In genomic region chr3:13017361-13018038, GRCh38 we compare ENCODE assay signal across 8 cellular contexts. TPM values are rescaled to one million over a fixed set of nuclear protein-coding genes. Genes with fewer than 3 reads are reported as not detected.
DNase-seq lines count a peak whose midpoint lies in the region; ATAC-seq and TF ChIP-seq lines count a peak whose summit lies in the region.

No MANE protein-coding gene starts in this region.

- CTCF ChIA-PET in OCI-LY7 (lab: Charles Lee; ENCODE audit: unreplicated experiment) = interaction anchor here (0.6 kb wide), 1 partner anchor 414 kb away, joined by 3 read pairs; no protein-coding TSS in a partner anchor

- ATAC-seq in HG03469 (IDR thresholded peaks at IDR 0.05; ENCODE audit: unreplicated experiment) = no peak

- H3K9ac ChIP-seq in GM23248 = no peak overlapping the region

- H3K4me1 ChIP-seq in GM23248 (ENCODE audit: insufficient read depth) (peaks cover 29% of the 10 kb centered on the region), OCI-LY7 (ENCODE audit: insufficient read depth, low read length, poor library complexity, severe bottlenecking) (peaks cover 99% of the 10 kb centered on the region)
- peaks cover 41% of the 10 kb centered on the region for H3K4me1 ChIP-seq in effector memory CD4-positive, alpha-beta T cell (ENCODE audit: control insufficient read depth, insufficient read depth, low read length, poor library complexity, severe bottlenecking)

- H3K9me2 ChIP-seq in GM23248 (ENCODE audit: insufficient read depth) = no peaks in the 10 kb centered on the region
- H3K9me2 ChIP-seq in OCI-LY7 (ENCODE audit: insufficient read depth, low read length) = no peaks in the 10 kb centered on the region

- intact Hi-C loops in OCI-LY7 (cut with micrococcal nuclease; ENCODE audit: unreplicated experiment) = loop anchor here (2.0 to 10.0 kb wide), 3 partner anchors 315 to 1667 kb away; partner anchors contain the start of gene NUP210
- intact Hi-C loops in posterior vena cava (cut with DNase I) = loop anchor here in 1 of 2 donors (5.0 kb wide), 1 partner anchor 325 kb away; no protein-coding TSS in a partner anchor

- no peak overlapping the region for H2AFZ ChIP-seq in GM23248
- H2AFZ ChIP-seq in OCI-LY7 (ENCODE audit: low read length) = no peak overlapping the region

- H3K27ac ChIP-seq in GM23248 = no peak overlapping the region
- peak overlapping the region; percentile 97 for H3K27ac ChIP-seq in OCI-LY7 (ENCODE audit: low read depth, low read length, poor library complexity, severe bottlenecking)
- peak overlapping the region; percentile 95 for H3K27ac ChIP-seq in effector memory CD4-positive, alpha-beta T cell (ENCODE audit: insufficient read depth, low read length, poor library complexity, severe bottlenecking)

- BruUV-seq in OCI-LY7 (replicated peaks; lab: Mats Ljungman, UMichigan) = no TSS peak

- H3K9me3 ChIP-seq in GM23248 (ENCODE audit: low read depth) = no peaks in the 10 kb centered on the region
- no peaks in the 10 kb centered on the region for H3K9me3 ChIP-seq in OCI-LY7 (ENCODE audit: low read length)
- H3K9me3 ChIP-seq in effector memory CD4-positive, alpha-beta T cell (ENCODE audit: control insufficient read depth, low read length) = no peaks in the 10 kb centered on the region

- H3K4me3 ChIP-seq in GM23248 (no peak overlapping the region), OCI-LY7 (ENCODE audit: low read depth, low read length, poor library complexity, severe bottlenecking) (peak overlapping the region; percentile 64)
- no peak overlapping the region for H3K4me3 ChIP-seq in effector memory CD4-positive, alpha-beta T cell (ENCODE audit: insufficient read depth, low read depth, low read length, poor library complexity, severe bottlenecking)

- in situ Hi-C loops in GM23248 (cut with MboI) = no loop called here

- no peak for TF ChIP-seq CTCF in OCI-LY7 (conservative IDR thresholded peaks at IDR 0.05; ENCODE audit: low read length)

- H3K4me2 ChIP-seq in GM23248 (ENCODE audit: unreplicated experiment) (peak overlapping the region; percentile 21), OCI-LY7 (ENCODE audit: low read length) (peak overlapping the region; percentile 93)

- no peaks in the 10 kb centered on the region for H3K27me3 ChIP-seq in GM23248 (replicated peaks; ENCODE audit: insufficient read depth)
- H3K27me3 ChIP-seq in effector memory CD4-positive, alpha-beta T cell (replicated peaks; ENCODE audit: control insufficient read depth, insufficient read depth, low read length, poor library complexity, severe bottlenecking) = no peaks in the 10 kb centered on the region

- POLR2A ChIA-PET in OCI-LY7 (lab: Charles Lee) = interaction anchor here (0.8 to 1.2 kb wide), 2 partner anchors 9 to 27 kb away, joined by 3 read pairs; no protein-coding TSS in a partner anchor

- no peaks in the 10 kb centered on the region for H3K36me3 ChIP-seq in GM23248 (ENCODE audit: low read depth)
- peaks cover 13% of the 10 kb centered on the region for H3K36me3 ChIP-seq in OCI-LY7 (ENCODE audit: insufficient read depth, low read length)
- no peaks in the 10 kb centered on the region for H3K36me3 ChIP-seq in effector memory CD4-positive, alpha-beta T cell (ENCODE audit: control insufficient read depth, insufficient read depth, low read length)

- no peaks in the 10 kb centered on the region for H3K79me2 ChIP-seq in GM23248 (ENCODE audit: insufficient read depth)
- H3K79me2 ChIP-seq in OCI-LY7 (ENCODE audit: insufficient read depth, low read depth, low read length) = peaks cover 85% of the 10 kb centered on the region

- 62 to 63% methylated on average over 16 of the region's 16 CpGs for WGBS in GM23248 (ENCODE audit: low coverage in 1 of 2, low lambda C conversion rate in 2 of 2, missing lambda C conversion rate in 2 of 2), 2 experiments

- no peaks in the 10 kb centered on the region for H4K20me1 ChIP-seq in GM23248 (ENCODE audit: insufficient read depth)
- no peaks in the 10 kb centered on the region for H4K20me1 ChIP-seq in OCI-LY7 (ENCODE audit: insufficient read depth, low read length)

- H3F3A ChIP-seq in GM23248 (ENCODE audit: insufficient read depth) = no peaks in the 10 kb centered on the region

- DNase-seq in GM23248 (no peak), OCI-LY7 (ENCODE audit: low spot score) (no peak), posterior vena cava (ENCODE audit: low spot score) (peak; percentile 71), D341Med (ENCODE audit: low spot score) (no peak), COLO829 (ENCODE audit: low spot score) (no peak), MV-4-11 (lab: John Stamatoyannopoulos, UW) (no peak)
- no peak for DNase-seq in effector memory CD4-positive, alpha-beta T cell

RNA-seq across cellular contexts. Expression of gene IQSEC1, which starts 55.7 kb away (rescaled TPM):
- total RNA-seq in GM23248 (2014; rRNA removed; shearing (Covaris generic)) = 21.2 and 21.6 TPM in 2 replicates
- polyA plus RNA-seq in GM23248 (2016; fragmentation: Nextera tagmentation; extraction: Ambion mirVana) = 5.1 and 5.2 TPM in 2 replicates
- 24.3 and 25.2 TPM in 2 replicates for total RNA-seq in OCI-LY7 (2014; rRNA removed; shearing (Covaris generic))
- 56.3 and 70.1 TPM in 2 replicates for total RNA-seq in OCI-LY7 (2022)
- total RNA-seq in posterior vena cava = 10 to 100 TPM; 53.5 to 60.7 TPM
